In genomic region chr17:7704601-7705268, GRCh38 we compare ENCODE assay signal across 8 cellular contexts. TPM values are rescaled to one million over a fixed set of nuclear protein-coding genes. Genes with fewer than 3 reads are reported as not detected.
DNase-seq lines count a peak whose midpoint lies in the region; ATAC-seq, FAIRE-seq and TF ChIP-seq lines count a peak whose summit lies in the region.

Gene EFNB3 (plus strand): TSS chr17:7705202. CDS start chr17:7705599, 397 bp downstream.

- no peaks in the 10 kb centered on the region for H3K9me1 ChIP-seq in keratinocyte (ENCODE audit: control insufficient read depth, extremely low read depth, insufficient read depth, low read length)

- H3K36me3 ChIP-seq in body of pancreas (replicated peaks in 1 of 2; ENCODE audit: insufficient read depth in 1 of 2, low read depth in 2 of 2), result no peaks in the 10 kb centered on the region
- peaks cover 12 to 16% of the 10 kb centered on the region in 2 experiments for H3K36me3 ChIP-seq in keratinocyte (ENCODE audit: control insufficient read depth in 2 of 2, extremely low read depth in 1 of 2, insufficient read depth in 2 of 2, low read length in 2 of 2)

- 3% methylated on average over 22 to 23 of the region's 45 CpGs for WGBS in body of pancreas, 2 donors

- DNase-seq in D341Med (ENCODE audit: low spot score), result peak; percentile 82
- peak; percentile 83 for DNase-seq in NCI-H1105 treated with DMSO at 0.1 percent for 48 hours (lab: John Stamatoyannopoulos, UW)
- peak in 3 of 4 donors; percentile 43 to 47 (median 45) for DNase-seq in body of pancreas
- DNase-seq in keratinocyte (ENCODE audit: low read depth, low spot score), result no peak
- no peak for DNase-seq in T-helper 9 cell

- peaks cover 21% of the 10 kb centered on the region for H3K4me1 ChIP-seq in body of pancreas
- H3K4me1 ChIP-seq in keratinocyte (ENCODE audit: control insufficient read depth, extremely low read depth, insufficient read depth, low read length), result peaks cover 20% of the 10 kb centered on the region

- H3K4me2 ChIP-seq in keratinocyte (ENCODE audit: control insufficient read depth, extremely low read depth, insufficient read depth, low read depth, low read length), result peak within 1 kb of the TSS; percentile 88

- FAIRE-seq in keratinocyte (lab: Jason Lieb, UNC), result no peak

- peak in 1 of 3 donors; percentile 14 for TF ChIP-seq POLR2A in body of pancreas (IDR thresholded peaks at IDR 0.05)

- ATAC-seq in body of pancreas (peak; percentile 52), GM21515 (IDR thresholded peaks at IDR 0.05; ENCODE audit: unreplicated experiment) (no peak), GM21576 (IDR thresholded peaks at IDR 0.05; ENCODE audit: unreplicated experiment) (no peak)

- peak within 1 kb of the TSS; percentile 28 for H3K9ac ChIP-seq in keratinocyte (ENCODE audit: control insufficient read depth, extremely low read depth, insufficient read depth, low read length)

- H2AFZ ChIP-seq in keratinocyte (ENCODE audit: control insufficient read depth, low read length), result peak within 1 kb of the TSS; percentile 74

- no peaks in the 10 kb centered on the region for H3K79me2 ChIP-seq in keratinocyte (ENCODE audit: control insufficient read depth, insufficient read depth, low read length)

- no peaks in the 10 kb centered on the region for H4K20me1 ChIP-seq in keratinocyte (ENCODE audit: control insufficient read depth, extremely low read depth, insufficient read depth, low read length)

- dilution Hi-C loops in keratinocyte (cut with MboI; ENCODE audit: extremely low pct_ligation_motif_present, low sequenced_read_pairs), result no loop called here

- H3K27ac ChIP-seq in body of pancreas (no peak within 1 kb of the TSS), keratinocyte (ENCODE audit: control insufficient read depth, insufficient read depth, low read length) (no peak within 1 kb of the TSS), temporal lobe (ENCODE audit: low read depth, low read length) (peak within 1 kb of the TSS; percentile 18)

- H3K4me3 ChIP-seq in body of pancreas (peak within 1 kb of the TSS in 1 of 2 donors; percentile 37), keratinocyte (ENCODE audit: control insufficient read depth in 2 of 3, extremely low read depth in 1 of 3, insufficient read depth in 2 of 3, low read depth in 1 of 3, low read length in 3 of 3) (peak within 1 kb of the TSS; percentile 44 to 73 (median 65))

- TF ChIP-seq CTCF in body of pancreas (IDR thresholded peaks at IDR 0.05) (no peak), keratinocyte (optimal IDR thresholded peaks at IDR 0.05 in 1 of 3, IDR thresholded peaks at IDR 0.05 in 1 of 3, conservative IDR thresholded peaks at IDR 0.05 in 1 of 3; ENCODE audit: extremely low read depth in 1 of 3, insufficient read depth in 2 of 3, low read length in 3 of 3) (no peak)

- H3K9me3 ChIP-seq in body of pancreas (no peaks in the 10 kb centered on the region), keratinocyte (ENCODE audit: control insufficient read depth, low read depth, low read length) (no peaks in the 10 kb centered on the region)

- peaks cover 0 to 21% of the 10 kb centered on the region in 2 donors for H3K27me3 ChIP-seq in body of pancreas
- H3K27me3 ChIP-seq in keratinocyte (ENCODE audit: control insufficient read depth, extremely low read depth, insufficient read depth, low read length), result peaks cover 22% of the 10 kb centered on the region

- intact Hi-C loops in body of pancreas (cut with DNase I), result no loop called here

RNA-seq across cellular contexts. Expression of gene EFNB3, which starts in this region (rescaled TPM):
- under 1 TPM; 0.33 to 0.78 TPM for total RNA-seq in body of pancreas
- polyA plus RNA-seq in keratinocyte, result 3.1 to 4.1 TPM (median 3.1 TPM) in 3 replicates
- 0.24 TPM for polyA plus RNA-seq in keratinocyte (2011; ENCODE audit: low read depth)
- polyA plus RNA-seq in keratinocyte (2011; cell fraction: cytosol; rRNA removed), result 2.1 and 2.3 TPM in 2 replicates
- 3.3 and 4.3 TPM in 2 replicates for polyA plus RNA-seq in keratinocyte (2011; cell fraction: nucleus; rRNA removed)
- polyA plus RNA-seq in keratinocyte (2012; ENCODE audit: low replicate concordance), result 0.48 and 3.3 TPM in 2 replicates
- 3.7 to 4.0 TPM (median 4.0 TPM) in 3 replicates for polyA minus RNA-seq in keratinocyte
- 2.3 TPM for polyA minus RNA-seq in keratinocyte (2011; cell fraction: cytosol; rRNA and poly(A)+ RNA removed)
- 0.95 and 2.0 TPM in 2 replicates for polyA minus RNA-seq in keratinocyte (2011; cell fraction: nucleus; rRNA and poly(A)+ RNA removed)
- total RNA-seq in temporal lobe, result 24.3 TPM

Comparison
In these comparisons a context has a peak if more than half of its experiments do, and no peak if none do; other contexts are left out.
1. RNA of gene EFNB3 (total RNA-seq): 24.3 TPM in temporal lobe (single experiment); 0.33 to 0.78 TPM in body of pancreas; every median in the first group is over 10 times any median in the second.
2. Peak in DNase-seq and ATAC-seq in body of pancreas; RNA of the gene not detected or under 1 TPM.
3. DNase-seq: peak in D341Med (single experiment) and NCI-H1105 treated with DMSO at 0.1 percent for 48 hours (single experiment); none in keratinocyte (single experiment) and T-helper 9 cell (single experiment).